ENCODE assay signal across 20 cellular contexts in the genomic region with DNA sequence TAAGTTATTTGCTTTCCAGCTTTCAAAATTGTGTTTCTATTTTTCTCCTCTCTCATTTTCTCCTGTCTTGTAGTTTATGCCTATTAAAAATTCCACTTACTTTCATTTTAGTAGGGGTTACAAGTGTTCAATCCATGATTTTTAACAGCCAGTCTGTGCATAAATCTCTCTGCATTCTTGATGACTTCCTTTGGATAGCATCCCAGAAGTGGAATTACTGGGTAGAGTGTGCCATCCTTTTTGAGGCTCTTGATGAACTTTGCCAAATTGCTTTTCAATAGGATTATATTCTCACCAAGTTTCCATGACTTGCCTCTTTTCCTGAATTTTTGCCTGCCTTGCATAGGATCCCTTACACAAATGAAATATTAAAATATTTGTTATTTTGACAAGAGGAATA. TPM values are rescaled to one million over a fixed set of nuclear protein-coding genes. Genes with fewer than 3 reads are reported as not detected.
DNase-seq lines count a peak whose midpoint lies in the region; ATAC-seq, FAIRE-seq and TF ChIP-seq lines count a peak whose summit lies in the region.
"Had no signal": no experiment of that assay in that cellular context is flagged by ENCODE, and none has a peak within 500 bp of the region (broad histone marks: within the 10 kb centered on the region; RNA-seq: fewer than 3 reads in every experiment).

No MANE protein-coding gene starts in this region.

- peak; percentile 1 for DNase-seq in NCI-H1105 treated with DMSO at 0.1 percent for 48 hours (lab: John Stamatoyannopoulos, UW)
- no peak for DNase-seq in NCI-H1105 (lab: John Stamatoyannopoulos, UW)
- DNase-seq in RPMI7951 (ENCODE audit: low read depth) = peak; percentile 35
- DNase-seq in globus pallidus (ENCODE audit: low spot score) = peak; percentile 27
- DNase-seq in tibial nerve (ENCODE audit: low spot score in 2 of 2) = no peak
- no peak for DNase-seq in GM19239 (ENCODE audit: insufficient read length, low spot score)
- DNase-seq: C1 segment of cervical spinal cord, DMS153, GOT3, KBM-7, NCI-H1092 treated with DMSO at 0.1 percent for 48 hours, NCI-H187, NCI-H774, Peyer's patch, SHP77 had no signal

- ATAC-seq in HG03571 (IDR thresholded peaks at IDR 0.05; ENCODE audit: unreplicated experiment) = no peak

- no peaks in the 10 kb centered on the region for H3K4me1 ChIP-seq in tibial nerve
- H3K4me1 ChIP-seq: Peyer's patch had no signal

- no peak for TF ChIP-seq CTCF in tibial nerve (IDR thresholded peaks at IDR 0.05)

- no peak for FAIRE-seq in GM19239 (lab: Jason Lieb, UNC)

- no peak for TF ChIP-seq POLR2A in tibial nerve (IDR thresholded peaks at IDR 0.05)

- TF ChIP-seq EP300 in tibial nerve (IDR thresholded peaks at IDR 0.05) = no peak

- no peaks in the 10 kb centered on the region for H3K36me3 ChIP-seq in tibial nerve
- H3K36me3 ChIP-seq: Peyer's patch had no signal

- H3K27ac ChIP-seq in temporal lobe (ENCODE audit: low read depth, low read length) (peak overlapping the region; percentile 92), tibial nerve (no peak overlapping the region)
- H3K27ac ChIP-seq: 22Rv1, Peyer's patch had no signal

- H3K9me3 ChIP-seq in tibial nerve = no peaks in the 10 kb centered on the region
- H3K9me3 ChIP-seq: Peyer's patch had no signal

- H3K27me3 ChIP-seq in tibial nerve = no peaks in the 10 kb centered on the region
- H3K27me3 ChIP-seq: Peyer's patch had no signal

- no peak overlapping the region for H3K4me3 ChIP-seq in tibial nerve
- H3K4me3 ChIP-seq: Peyer's patch had no signal

RNA-seq across cellular contexts. Expression of gene DIPK2B, which starts 58.5 kb away (rescaled TPM):
- not detected in 2 replicates for total RNA-seq in RPMI7951 (2014; rRNA removed; shearing (Covaris generic))
- total RNA-seq in temporal lobe (6.4 TPM), tibial nerve (10 to 100 TPM; 12.3 to 40.2 (median 29.9) TPM)
- total RNA-seq: MCF 10A, NCI-H460 had no signal

Comparison
In these comparisons a context has a peak if more than half of its experiments do, and no peak if none do; other contexts are left out.
1. DNase-seq: peak in NCI-H1105 treated with DMSO at 0.1 percent for 48 hours (single experiment), RPMI7951 (single experiment) and globus pallidus (single experiment); none in NCI-H1105 (single experiment), tibial nerve (0 of 2) and GM19239 (single experiment).